1 cellular context compared by ENCODE assay signal in genomic region chr15:88900309-88900981, GRCh38.
TF ChIP-seq lines count a peak whose summit lies in the region.

No MANE protein-coding gene starts in this region.

TF ChIP-seq in WTC11, 78 proteins besides CTCF, POLR2A, EP300 and RAD21 (continued from another document):
- no peak for TF ChIP-seq MLX (CRISPR knock-in tag; IDR thresholded peaks at IDR 0.05)
- TF ChIP-seq STAT6 (CRISPR knock-in tag; conservative IDR thresholded peaks at IDR 0.05; ENCODE audit: low read depth), result no peak
